8 cellular contexts compared by ENCODE assay signal in the genomic region with DNA sequence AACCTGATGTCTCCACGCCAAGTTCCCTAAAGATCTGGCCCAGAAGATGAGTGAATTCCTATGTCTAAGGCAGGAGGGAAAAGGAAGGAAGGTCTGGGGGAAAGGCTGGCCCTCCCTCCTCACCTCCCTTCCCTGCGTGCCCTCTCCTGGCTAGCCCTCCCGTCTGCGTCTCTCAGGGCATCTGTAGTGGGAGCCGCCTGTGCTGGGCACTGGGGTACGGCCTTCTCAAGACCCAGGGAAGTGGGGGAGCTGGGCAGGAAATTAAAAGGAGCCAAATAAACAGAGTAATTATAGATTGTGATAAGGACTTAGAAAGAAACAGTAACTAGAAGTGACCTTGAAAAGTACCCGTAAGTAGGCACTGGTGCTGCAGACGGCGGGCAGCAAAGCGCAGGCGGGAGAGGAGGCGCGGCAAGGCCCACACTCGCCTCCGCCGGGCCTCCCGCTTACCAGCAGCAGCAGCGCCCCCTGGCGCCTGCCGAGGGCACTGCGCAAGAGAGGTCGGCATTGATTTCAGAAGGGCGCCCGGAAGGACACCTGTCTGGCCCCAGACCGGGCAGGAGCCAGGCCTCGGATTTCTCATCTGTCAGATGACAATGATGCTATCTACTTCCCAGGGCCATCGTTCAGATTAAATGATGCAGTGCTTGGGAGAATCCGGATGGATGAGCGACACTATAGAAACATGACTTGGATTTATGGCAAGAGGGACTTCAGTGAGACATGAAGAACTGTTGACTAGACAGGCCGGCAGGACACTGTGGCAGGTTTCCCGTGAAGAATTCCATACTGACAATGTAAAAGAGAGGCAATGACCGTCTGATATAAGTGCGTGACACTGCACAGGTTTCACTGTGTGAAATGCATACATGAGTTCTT. TPM values are rescaled to one million over a fixed set of nuclear protein-coding genes. Genes with fewer than 3 reads are reported as not detected.
DNase-seq lines count a peak whose midpoint lies in the region; ATAC-seq and TF ChIP-seq lines count a peak whose summit lies in the region.

No MANE protein-coding gene starts in this region.

- H3K36me3 ChIP-seq in heart left ventricle, result no peaks in the 10 kb centered on the region
- no peaks in the 10 kb centered on the region for H3K36me3 ChIP-seq in sigmoid colon

- no peaks in the 10 kb centered on the region for H3K27me3 ChIP-seq in heart left ventricle
- H3K27me3 ChIP-seq in sigmoid colon, result peaks cover 0 to 9% (median 0%) of the 10 kb centered on the region in 3 donors

- intact Hi-C loops in heart left ventricle (cut with DNase I) (loop anchor here in 6 of 10 donors (5.0 to 10.0 kb wide), 5 partner anchors 688 to 828 kb away; no protein-coding TSS in a partner anchor), sigmoid colon (cut with DNase I) (no loop called here)

- peak; percentile 65 for DNase-seq in 8988T
- DNase-seq in RPMI7951 (ENCODE audit: low read depth), result peak; percentile 46
- peak; percentile 68 for DNase-seq in activated effector memory CD4-positive, alpha-beta T cell treated with Interleukin-2 at 50 U/mL for 16 hours
- DNase-seq in heart left ventricle, result peak; percentile 61 to 86 (median 76)
- no peak for DNase-seq in sigmoid colon
- no peak for DNase-seq in NOMO-1 treated with dmso at 0.1 percent for 144 hours (lab: John Stamatoyannopoulos, UW; ENCODE audit: unreplicated experiment)

- WGBS in heart left ventricle, 4 donors, result 24 to 36% (median 30%) methylated on average over 33 of the region's 33 CpGs
- WGBS in sigmoid colon, 2 donors, result 28 to 33% methylated on average over 33 of the region's 33 CpGs

- H3K27ac ChIP-seq in heart left ventricle, result peak overlapping the region in 3 of 12 donors; percentile 4 to 33 (median 30)
- H3K27ac ChIP-seq in sigmoid colon, result no peak overlapping the region

- H3K4me1 ChIP-seq in heart left ventricle, result peaks cover 0 to 13% (median 7%) of the 10 kb centered on the region in 12 donors
- H3K4me1 ChIP-seq in sigmoid colon, result no peaks in the 10 kb centered on the region

- no peak for TF ChIP-seq EP300 in sigmoid colon (IDR thresholded peaks at IDR 0.05)

- H3K4me3 ChIP-seq in heart left ventricle (no peak overlapping the region), sigmoid colon (no peak overlapping the region)

- H3K9me3 ChIP-seq in heart left ventricle (no peaks in the 10 kb centered on the region), sigmoid colon (no peaks in the 10 kb centered on the region)

- TF ChIP-seq POLR2A in heart left ventricle (IDR thresholded peaks at IDR 0.05) (no peak), sigmoid colon (IDR thresholded peaks at IDR 0.05) (no peak)

- peak; percentile 84 to 99 (median 96) for TF ChIP-seq CTCF in heart left ventricle (IDR thresholded peaks at IDR 0.05)
- TF ChIP-seq CTCF in sigmoid colon (IDR thresholded peaks at IDR 0.05), result peak in 3 of 4 experiments; percentile 36 to 68 (median 43)

- ATAC-seq in GM18873 (IDR thresholded peaks at IDR 0.05; ENCODE audit: low FRiP score, unreplicated experiment) (peak; percentile 58), HG03095 (IDR thresholded peaks at IDR 0.05; ENCODE audit: unreplicated experiment) (peak; percentile 96), heart left ventricle (peak in 3 of 4 donors; percentile 80 to 93 (median 89))

RNA-seq across cellular contexts. Expression of a gene that starts 7.3 kb away (rescaled TPM):
- total RNA-seq in RPMI7951 (2014; rRNA removed; shearing (Covaris generic)), result not detected in 2 replicates
- total RNA-seq in heart left ventricle (under 1 TPM in 4 of 9 donors, not detected in 5; 0.16 to 0.50 (median 0.31) TPM), sigmoid colon (under 1 TPM in 1 of 4 donors, not detected in 3; 0.81 TPM)
- polyA plus RNA-seq in heart left ventricle (under 1 TPM in 1 of 2 donors, not detected in 1; 0.08 TPM), sigmoid colon (not detected)

RNA-seq across cellular contexts. Expression of a gene that starts 31.4 kb away (rescaled TPM):
- under 0.01 TPM in 1 of 2 replicates, not detected in the other for total RNA-seq in RPMI7951 (2014; rRNA removed; shearing (Covaris generic))
- total RNA-seq in heart left ventricle, result 10 to 100 TPM in 2 of 9 donors, 1 to 10 TPM in 7; 3.3 to 29.4 (median 7.2) TPM
- 1 to 10 TPM; 1.4 to 3.0 TPM for polyA plus RNA-seq in heart left ventricle
- total RNA-seq in sigmoid colon, result 1 to 10 TPM; 1.8 to 4.7 (median 2.9) TPM
- under 1 TPM in 2 of 3 donors, not detected in 1; 0.58 to 0.60 TPM for polyA plus RNA-seq in sigmoid colon

Comparison
In these comparisons a context has a peak if more than half of its experiments do, and no peak if none do; other contexts are left out.
1. DNase-seq: peak in 8988T (single experiment), RPMI7951 (single experiment), activated effector memory CD4-positive, alpha-beta T cell treated with Interleukin-2 at 50 U/mL for 16 hours (single experiment) and heart left ventricle (5 of 5); none in sigmoid colon (single experiment) and NOMO-1 treated with dmso at 0.1 percent for 144 hours (single experiment).
2. Peak in every context shown above with its lines, with median percentiles within 50 percentile points of each other: ATAC-seq.